ENCODE assay signal across 28 cellular contexts in genomic region chr3:29475305-29475825, GRCh38.
"Had no signal": no experiment of that assay in that cellular context is flagged by ENCODE, and none has a peak within 500 bp of the region (broad histone marks: within the 10 kb centered on the region; RNA-seq: fewer than 3 reads in every experiment).

No MANE protein-coding gene starts in this region.

- H3K9me3 Mint-ChIP-seq: activated CD4-positive, alpha-beta memory T cell treated with anti-CD3 and anti-CD28 coated beads, Interleukin-2, amount 10 ng/mL, durations not matched to agents 7 days and 5 days; activated CD4-positive, alpha-beta T cell treated with anti-CD3 and anti-CD28 coated beads, Interleukin-2, amount 10 ng/mL, durations not matched to agents 24 days and 14 days; activated T-cell treated with anti-CD3 and anti-CD28 coated beads, Interleukin-2, amount 50 U/mL, for 24 hours; type B pancreatic cell had no signal

- H3K36me3 Mint-ChIP-seq: naive thymus-derived CD4-positive, alpha-beta T cell had no signal

- H3K27ac Mint-ChIP-seq: activated CD4-positive, alpha-beta memory T cell treated with anti-CD3 and anti-CD28 coated beads, Interleukin-2, amount 10 ng/mL, durations not matched to agents 7 days and 5 days; activated CD4-positive, alpha-beta T cell treated with anti-CD3 and anti-CD28 coated beads, Interleukin-2, amount 10 ng/mL, durations not matched to agents 24 days and 14 days; activated T-cell treated with anti-CD3 and anti-CD28 coated beads, Interleukin-2, amount 50 U/mL, for 24 hours; effector memory CD8-positive, alpha-beta T cell; naive thymus-derived CD4-positive, alpha-beta T cell; T-helper 17 cell; type B pancreatic cell had no signal

- H3K27ac ChIP-seq: foreskin keratinocyte, heart left ventricle, parathyroid adenoma, right atrium auricular region, thoracic aorta, uterus, WERI-Rb-1 had no signal

- H3K27me3 Mint-ChIP-seq: activated CD4-positive, alpha-beta memory T cell treated with anti-CD3 and anti-CD28 coated beads, Interleukin-2, amount 10 ng/mL, durations not matched to agents 7 days and 5 days; activated CD4-positive, alpha-beta T cell treated with anti-CD3 and anti-CD28 coated beads, Interleukin-2, amount 10 ng/mL, durations not matched to agents 24 days and 14 days; activated T-cell treated with anti-CD3 and anti-CD28 coated beads, Interleukin-2, amount 50 U/mL, for 24 hours; effector memory CD8-positive, alpha-beta T cell; T-helper 17 cell; type B pancreatic cell had no signal

- DNase-seq: activated CD4-positive, alpha-beta memory T cell treated with anti-CD3 and anti-CD28 coated beads, Interleukin-2, amount 10 ng/mL, durations not matched to agents 7 days and 5 days; activated CD4-positive, alpha-beta T cell treated with anti-CD3 and anti-CD28 coated beads, Interleukin-2, amount 10 ng/mL, durations not matched to agents 24 days and 14 days; activated CD4-positive, CD25-positive, alpha-beta regulatory T cell treated with anti-CD3 and anti-CD28 coated beads, Interleukin-2, amount 50 U/mL, for 72 hours; activated CD8-positive, alpha-beta memory T cell treated with anti-CD3 and anti-CD28 coated beads, Interleukin-2, amount 50 U/mL, for 48 hours; activated gamma-delta T cell; activated naive CD4-positive, alpha-beta T cell treated with anti-CD3 and anti-CD28 coated beads, Interleukin-2, amount 50 U/mL, for 16 hours; activated T-cell treated with anti-CD3 and anti-CD28 coated beads, Interleukin-2, amount 50 U/mL, for 24 hours; amygdala; caudate nucleus; cortex of kidney; effector memory CD8-positive, alpha-beta T cell; heart left ventricle; hypothalamus; left ventricle myocardium superior; mammary epithelial cell; naive thymus-derived CD4-positive, alpha-beta T cell; occipital lobe; stimulated activated CD4-positive, alpha-beta T cell treated with anti-CD3 and anti-CD28 coated beads, Interleukin-2, amount 100 ng/mL, for 48 hours; stimulated activated naive CD4-positive, alpha-beta T cell treated with Interleukin-2 at 50 U/mL for 16 hours; T-helper 17 cell; T1000; uterus; WERI-Rb-1 had no signal

- H3K4me1 Mint-ChIP-seq: activated CD4-positive, alpha-beta memory T cell treated with anti-CD3 and anti-CD28 coated beads, Interleukin-2, amount 10 ng/mL, durations not matched to agents 7 days and 5 days; activated CD4-positive, alpha-beta T cell treated with anti-CD3 and anti-CD28 coated beads, Interleukin-2, amount 10 ng/mL, durations not matched to agents 24 days and 14 days; naive thymus-derived CD4-positive, alpha-beta T cell; T-helper 17 cell had no signal

- H3K4me3 ChIP-seq: heart left ventricle, right atrium auricular region, thoracic aorta, uterus had no signal

- H3K9me3 ChIP-seq: heart left ventricle, right atrium auricular region, thoracic aorta, uterus had no signal

- H3K4me1 ChIP-seq: foreskin keratinocyte, parathyroid adenoma, uterus had no signal

- H3K9ac ChIP-seq: parathyroid adenoma had no signal

- ATAC-seq: effector memory CD8-positive, alpha-beta T cell; foreskin keratinocyte; heart left ventricle; left ventricle myocardium superior; naive thymus-derived CD4-positive, alpha-beta T cell; T-helper 17 cell had no signal

- H3K36me3 ChIP-seq: heart left ventricle, right atrium auricular region, thoracic aorta, uterus, WERI-Rb-1 had no signal

- H3K4me3 Mint-ChIP-seq: activated CD4-positive, alpha-beta memory T cell treated with anti-CD3 and anti-CD28 coated beads, Interleukin-2, amount 10 ng/mL, durations not matched to agents 7 days and 5 days; activated CD4-positive, alpha-beta T cell treated with anti-CD3 and anti-CD28 coated beads, Interleukin-2, amount 10 ng/mL, durations not matched to agents 24 days and 14 days; activated T-cell treated with anti-CD3 and anti-CD28 coated beads, Interleukin-2, amount 50 U/mL, for 24 hours; effector memory CD8-positive, alpha-beta T cell; naive thymus-derived CD4-positive, alpha-beta T cell; T-helper 17 cell; type B pancreatic cell had no signal

- H3K27me3 ChIP-seq: foreskin keratinocyte, heart left ventricle, right atrium auricular region, uterus had no signal
